Comparison of ENCODE assay signal across 8 cellular contexts in the genomic region with DNA sequence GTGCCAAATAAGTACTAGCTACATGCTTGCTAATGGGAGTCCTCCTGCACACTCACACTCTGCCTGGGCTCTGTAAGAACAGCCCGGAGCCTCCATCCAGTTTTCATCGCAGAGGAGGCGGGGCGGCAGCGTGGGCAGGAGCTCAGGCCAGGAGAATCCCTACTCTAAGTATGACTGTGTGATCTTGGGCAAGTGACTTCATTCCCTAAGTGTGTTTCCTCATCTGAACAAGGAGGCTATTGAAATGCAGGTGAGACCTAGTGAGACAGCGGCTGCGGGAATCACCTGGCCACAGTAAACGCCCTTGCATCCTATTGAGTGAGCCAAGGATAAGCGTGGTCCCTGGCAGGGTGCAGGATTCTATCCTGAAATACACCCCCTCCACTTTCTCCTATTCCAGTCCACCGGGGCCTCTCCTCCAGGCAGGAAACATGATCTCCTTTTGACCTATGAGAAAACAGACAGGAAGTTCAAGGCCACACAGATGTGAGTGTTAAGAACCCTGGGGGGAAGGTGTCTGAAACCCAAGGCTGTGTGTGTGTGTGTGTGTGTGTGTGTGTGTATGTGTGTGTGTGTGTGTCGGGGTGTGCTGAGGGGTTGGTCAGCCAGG. TPM values are rescaled to one million over a fixed set of nuclear protein-coding genes. Genes with fewer than 3 reads are reported as not detected.
DNase-seq lines count a peak whose midpoint lies in the region; ATAC-seq and TF ChIP-seq lines count a peak whose summit lies in the region.
"Had no signal": no experiment of that assay in that cellular context is flagged by ENCODE, and none has a peak within 500 bp of the region (broad histone marks: within the 10 kb centered on the region; RNA-seq: fewer than 3 reads in every experiment).

No MANE protein-coding gene starts in this region.

- no peak overlapping the region for H4K8ac ChIP-seq in mesendoderm (ENCODE audit: low read depth, low read length)

- no peak overlapping the region for H2AK5ac ChIP-seq in mesendoderm (ENCODE audit: low read length)

- no peaks in the 10 kb centered on the region for H3K36me3 ChIP-seq in mesendoderm (ENCODE audit: control insufficient read depth, insufficient read depth, low read length)

- no peak overlapping the region for H3K56ac ChIP-seq in mesendoderm (ENCODE audit: low read length)

- no peaks in the 10 kb centered on the region for H3K9me3 Mint-ChIP-seq in activated CD8-positive, alpha-beta T cell treated with anti-CD3 and anti-CD28 coated beads for 36 hours

- CTCF ChIA-PET in activated CD8-positive, alpha-beta T cell treated with anti-CD3 and anti-CD28 coated beads for 36 hours (lab: Charles Lee), result interaction anchor here (2.4 kb wide), 1 partner anchor 243 kb away, joined by 5 read pairs; no protein-coding TSS in a partner anchor

- H3K27ac Mint-ChIP-seq in activated CD8-positive, alpha-beta T cell treated with anti-CD3 and anti-CD28 coated beads for 36 hours, result peak overlapping the region; percentile 39

- H3K4ac ChIP-seq in mesendoderm (ENCODE audit: low read depth, low read length), result no peak overlapping the region

- no peak overlapping the region for H3K18ac ChIP-seq in mesendoderm (ENCODE audit: low read length)

- no peak overlapping the region for H2BK5ac ChIP-seq in mesendoderm (ENCODE audit: low read length)

- peak; percentile 35 for DNase-seq in EL
- peak; percentile 82 for DNase-seq in HT1080 (ENCODE audit: low read depth)
- peak; percentile 68 for DNase-seq in activated CD8-positive, alpha-beta T cell treated with anti-CD3 and anti-CD28 coated beads for 36 hours
- DNase-seq in mesendoderm, result peak; percentile 77
- DNase-seq in NCI-H345 (lab: John Stamatoyannopoulos, UW), result no peak
- no peak for DNase-seq in NCI-H226

- no peaks in the 10 kb centered on the region for H3K27me3 Mint-ChIP-seq in activated CD8-positive, alpha-beta T cell treated with anti-CD3 and anti-CD28 coated beads for 36 hours

- H3K27ac ChIP-seq in mesendoderm (ENCODE audit: low read depth, low read length), result no peak overlapping the region

- peaks cover 29% of the 10 kb centered on the region for H3K4me1 Mint-ChIP-seq in activated CD8-positive, alpha-beta T cell treated with anti-CD3 and anti-CD28 coated beads for 36 hours (ENCODE audit: low read depth)

- no peaks in the 10 kb centered on the region for H3K79me2 ChIP-seq in mesendoderm (ENCODE audit: control insufficient read depth, insufficient read depth, low read length)

- no peak overlapping the region for H3K4me2 ChIP-seq in mesendoderm (ENCODE audit: low read length)

- no peaks in the 10 kb centered on the region for H3K4me1 ChIP-seq in mesendoderm (ENCODE audit: control insufficient read depth, low read depth, low read length)

- H2BK120ac ChIP-seq in mesendoderm (ENCODE audit: low read depth, low read length), result no peak overlapping the region

- no peak overlapping the region for H2BK15ac ChIP-seq in mesendoderm (replicated peaks; ENCODE audit: low read depth)

- peaks cover 7% of the 10 kb centered on the region for H3K27me3 ChIP-seq in mesendoderm (ENCODE audit: insufficient read depth, low read length, poor library complexity)

- no peaks in the 10 kb centered on the region for H3K79me1 ChIP-seq in mesendoderm (ENCODE audit: low read length)

- intact Hi-C loops in activated CD8-positive, alpha-beta T cell treated with anti-CD3 and anti-CD28 coated beads for 36 hours (cut with micrococcal nuclease), result no loop called here

- no peak overlapping the region for H3K23ac ChIP-seq in mesendoderm (ENCODE audit: low read length)

- peak; percentile 64 for ATAC-seq in activated CD8-positive, alpha-beta T cell treated with anti-CD3 and anti-CD28 coated beads for 36 hours
- ATAC-seq in GM18868 (IDR thresholded peaks at IDR 0.05; ENCODE audit: unreplicated experiment), result no peak
- ATAC-seq: left cardiac atrium had no signal

- no peak for TF ChIP-seq CTCF in activated CD8-positive, alpha-beta T cell treated with anti-CD3 and anti-CD28 coated beads for 36 hours (IDR thresholded peaks at IDR 0.05)

- H3K4me3 ChIP-seq in mesendoderm (ENCODE audit: low read length), result no peak overlapping the region

- H3K9ac ChIP-seq in mesendoderm (ENCODE audit: low read length), result no peak overlapping the region

- POLR2A ChIA-PET in activated CD8-positive, alpha-beta T cell treated with anti-CD3 and anti-CD28 coated beads for 36 hours (lab: Charles Lee), result no interaction called here

- H4K5ac ChIP-seq in mesendoderm (ENCODE audit: low read length), result no peak overlapping the region

- no CpG with 5 or more reads among the region's 11 CpGs for WGBS in mesendoderm (ENCODE audit: extremely low coverage, insufficient coverage, low lambda C conversion rate)

- no peaks in the 10 kb centered on the region for H3K36me3 Mint-ChIP-seq in activated CD8-positive, alpha-beta T cell treated with anti-CD3 and anti-CD28 coated beads for 36 hours (ENCODE audit: low read depth)

- H3K4me3 Mint-ChIP-seq in activated CD8-positive, alpha-beta T cell treated with anti-CD3 and anti-CD28 coated beads for 36 hours, result no peak overlapping the region

RNA-seq across cellular contexts. Expression of gene RAI1, which starts 5.2 kb away (rescaled TPM):
- 5.9 and 9.5 TPM in 2 replicates for total RNA-seq in HT1080 (2014; rRNA removed; shearing (Covaris generic))
- polyA plus RNA-seq in HT1080 (2015; cell fraction: cytosol; rRNA removed), result 20.7 and 21.4 TPM in 2 replicates
- polyA plus RNA-seq in HT1080 (2015; cell fraction: nucleus; rRNA removed), result 35.3 and 42.1 TPM in 2 replicates
- total RNA-seq in activated CD8-positive, alpha-beta T cell treated with anti-CD3 and anti-CD28 coated beads for 36 hours, result 10 to 100 TPM; 18.1 to 20.3 TPM
- polyA plus RNA-seq in mesendoderm (2013, experiment 1 of 2), result 0.60 TPM
- polyA plus RNA-seq in mesendoderm (2013, experiment 2 of 2), result 0.69 TPM

Comparison
In these comparisons a context has a peak if more than half of its experiments do, and no peak if none do; other contexts are left out.
1. DNase-seq: peak in EL (single experiment), HT1080 (single experiment), activated CD8-positive, alpha-beta T cell treated with anti-CD3 and anti-CD28 coated beads for 36 hours (single experiment) and mesendoderm (single experiment); none in NCI-H345 (single experiment) and NCI-H226 (single experiment).